9 cellular contexts compared by ENCODE assay signal in the genomic region with DNA sequence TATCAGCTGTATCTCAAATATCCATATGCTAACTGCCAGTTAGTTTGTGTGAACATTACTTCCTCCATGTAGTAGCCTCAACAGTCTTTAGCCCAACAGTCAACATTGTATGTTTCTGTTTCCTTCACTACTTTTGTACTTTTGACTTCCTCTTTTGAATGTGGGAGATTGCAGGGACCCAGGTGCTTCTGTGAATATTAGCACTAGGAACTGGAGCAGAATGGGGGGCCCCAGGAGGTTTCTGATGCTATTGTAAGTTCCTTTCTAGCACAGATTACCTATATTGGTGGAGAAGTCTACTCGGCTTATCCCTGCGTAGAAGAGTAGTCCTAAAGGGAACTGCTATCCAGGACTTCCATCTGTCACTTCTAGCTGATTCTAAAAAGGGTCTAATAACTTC. TPM values are rescaled to one million over a fixed set of nuclear protein-coding genes. Genes with fewer than 3 reads are reported as not detected.
DNase-seq lines count a peak whose midpoint lies in the region; ATAC-seq and TF ChIP-seq lines count a peak whose summit lies in the region.
"Had no signal": no experiment of that assay in that cellular context is flagged by ENCODE, and none has a peak within 500 bp of the region (broad histone marks: within the 10 kb centered on the region; RNA-seq: fewer than 3 reads in every experiment).

No MANE protein-coding gene starts in this region.

- H3K9me3 ChIP-seq in hepatocyte (ENCODE audit: low read depth) (no peaks in the 10 kb centered on the region), adrenal gland (replicated peaks in 1 of 3) (no peaks in the 10 kb centered on the region)

- CTCF ChIA-PET in GM10248 (lab: Yijun Ruan, JAX), result interaction anchor here (1.0 to 2.8 kb wide), 9 partner anchors 11 to 144 kb away, joined by 3 to 6 read pairs (median 4); a partner anchor contains a TSS

- no peak overlapping the region for H2AFZ ChIP-seq in hepatocyte

- no peak overlapping the region for H3K4me2 ChIP-seq in hepatocyte

- ATAC-seq in GM21515 (IDR thresholded peaks at IDR 0.05; ENCODE audit: unreplicated experiment), result peak; percentile 42

- H3K36me3 ChIP-seq in hepatocyte (replicated peaks; ENCODE audit: insufficient read depth, low read depth) (no peaks in the 10 kb centered on the region), adrenal gland (replicated peaks in 1 of 2) (no peaks in the 10 kb centered on the region)

- intact Hi-C loops in adrenal gland (cut with DNase I), result no loop called here

- 87% methylated on average over 2 of the region's 2 CpGs for WGBS in hepatocyte (ENCODE audit: low lambda C conversion rate, missing lambda C conversion rate)
- 73 to 87% (median 78%) methylated on average over 2 of the region's 2 CpGs for WGBS in adrenal gland, 4 donors

- DNase-seq in GM10248 (ENCODE audit: extremely low spot score), result peak; percentile 42
- DNase-seq in NAMALWA (ENCODE audit: low spot score), result peak; percentile 96
- no peak for DNase-seq in hepatocyte (ENCODE audit: low spot score)
- no peak for DNase-seq in cerebellar nuclear complex (lab: John Stamatoyannopoulos, UW)
- DNase-seq in NCI-H524 treated with DMSO at 0.1 percent for 48 hours (lab: John Stamatoyannopoulos, UW), result no peak
- no peak for DNase-seq in NCI-H1048 (lab: John Stamatoyannopoulos, UW)
- DNase-seq in adrenal gland, result no peak

- TF ChIP-seq CTCF in GM10248 (IDR thresholded peaks at IDR 0.05; ENCODE audit: control extremely low read depth, extremely low read depth, low read depth, missing control alignments), result no peak
- no peak for TF ChIP-seq CTCF in hepatocyte (IDR thresholded peaks at IDR 0.05; ENCODE audit: poor library complexity)
- no peak for TF ChIP-seq CTCF in adrenal gland (IDR thresholded peaks at IDR 0.05)

- H3K4me3 ChIP-seq in hepatocyte (no peak overlapping the region), adrenal gland (no peak overlapping the region)

- no peaks in the 10 kb centered on the region for H4K20me1 ChIP-seq in hepatocyte (ENCODE audit: insufficient read depth, poor library complexity, severe bottlenecking)

- H3K79me2 ChIP-seq in hepatocyte, result no peaks in the 10 kb centered on the region

- POLR2A ChIA-PET in GM10248 (lab: Yijun Ruan, JAX), result interaction anchor here (0.7 kb wide), 1 partner anchor 34 kb away, joined by 3 read pairs; no protein-coding TSS in a partner anchor

- H3K9me2 ChIP-seq in hepatocyte (replicated peaks; ENCODE audit: insufficient read depth), result no peaks in the 10 kb centered on the region

- no peak for TF ChIP-seq POLR2A in adrenal gland (IDR thresholded peaks at IDR 0.05)

- H3K4me1 ChIP-seq in hepatocyte (ENCODE audit: insufficient read depth) (peaks cover 4% of the 10 kb centered on the region), adrenal gland (replicated peaks in 1 of 2) (peaks cover 0 to 7% of the 10 kb centered on the region in 2 donors)

- H3K27me3 ChIP-seq in hepatocyte (no peaks in the 10 kb centered on the region), adrenal gland (no peaks in the 10 kb centered on the region)

- H3K27ac ChIP-seq in hepatocyte (peak overlapping the region; percentile 17), adrenal gland (no peak overlapping the region)

RNA-seq across cellular contexts. Expression of a gene that starts 2.3 kb away (rescaled TPM):
- total RNA-seq in hepatocyte (16.6 and 24.4 TPM in 2 replicates), adrenal gland (1 to 10 TPM in 7 of 8 donors, not detected in 1; 1.8 to 5.9 (median 2.9) TPM)
- polyA plus RNA-seq in hepatocyte (6.9 and 14.2 TPM in 2 replicates), adrenal gland (10 to 100 TPM in 1 of 3 donors, 1 to 10 TPM in 2; 1.4 to 14.4 (median 4.1) TPM)
- total RNA-seq: HT1080 had no signal

Comparison
In these comparisons a context has a peak if more than half of its experiments do, and no peak if none do; other contexts are left out.
1. DNase-seq: peak in GM10248 (single experiment) and NAMALWA (single experiment); none in hepatocyte (single experiment), cerebellar nuclear complex (0 of 2), NCI-H524 treated with DMSO at 0.1 percent for 48 hours (single experiment), NCI-H1048 (single experiment) and adrenal gland (0 of 7).